1 cellular context compared by ENCODE assay signal in the genomic region with DNA sequence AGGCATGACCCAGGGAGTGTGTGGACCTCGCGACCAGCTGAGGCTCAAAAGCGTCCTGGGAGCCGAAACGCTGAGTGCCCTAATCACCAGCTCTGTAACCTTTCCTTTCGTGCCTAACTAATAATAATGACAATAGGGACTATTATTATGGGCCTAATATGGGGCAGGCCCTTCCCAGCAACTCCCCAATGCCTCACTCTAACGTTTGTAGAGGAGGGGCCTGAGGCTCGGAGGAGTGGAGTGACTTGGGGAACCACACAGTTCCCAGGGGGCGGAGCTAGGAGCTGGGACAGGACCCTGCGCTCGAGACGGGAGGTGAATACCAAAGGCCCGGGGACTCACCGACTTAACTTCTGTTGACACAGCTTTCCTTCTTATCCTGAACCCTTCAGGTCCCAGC.
TF ChIP-seq lines count a peak whose summit lies in the region.

No MANE protein-coding gene starts in this region.

TF ChIP-seq in K562, 482 proteins besides CTCF, POLR2A, EP300 and RAD21:
- TF ChIP-seq MXI1 (IDR thresholded peaks at IDR 0.05; ENCODE audit: low read depth, low read length): no peak
- no peak for TF ChIP-seq MTA1 (IDR thresholded peaks at IDR 0.05; ENCODE audit: borderline replicate concordance)
- TF ChIP-seq FOXJ3 (CRISPR knock-in tag; IDR thresholded peaks at IDR 0.05): no peak
